In genomic region chr22:49156662-49157285, GRCh38 we compare ENCODE assay signal across 15 cellular contexts.
DNase-seq lines count a peak whose midpoint lies in the region; ATAC-seq and TF ChIP-seq lines count a peak whose summit lies in the region.
"Had no signal": no experiment of that assay in that cellular context is flagged by ENCODE, and none has a peak within 500 bp of the region (broad histone marks: within the 10 kb centered on the region; RNA-seq: fewer than 3 reads in every experiment).

No MANE protein-coding gene starts in this region.

- no peak overlapping the region for H3K27ac Mint-ChIP-seq in Caco-2 (ENCODE audit: unreplicated experiment)
- H3K27ac Mint-ChIP-seq: activated CD4-positive, alpha-beta T cell treated with anti-CD3 and anti-CD28 coated beads, Interleukin-2, amount 10 ng/mL, durations not matched to agents 7 days and 5 days had no signal

- BruUV-seq in Caco-2 (replicated peaks; lab: Mats Ljungman, UMichigan), result no TSS peak

- no peak overlapping the region for H3K9ac ChIP-seq in MM.1S (ENCODE audit: low read length)

- DNase-seq in DMS153 treated with DMSO at 0.1 percent for 48 hours (lab: John Stamatoyannopoulos, UW; ENCODE audit: unreplicated experiment) (peak; percentile 95), NCI-H146 (lab: John Stamatoyannopoulos, UW) (peak; percentile 94), NCI-H524 treated with DMSO at 0.1 percent for 48 hours (lab: John Stamatoyannopoulos, UW) (peak; percentile 90), left kidney (ENCODE audit: low read depth, low spot score) (peak; percentile 61), MM.1S (no peak), Caco-2 (no peak)
- DNase-seq: activated CD4-positive, alpha-beta T cell treated with anti-CD3 and anti-CD28 coated beads, Interleukin-2, amount 10 ng/mL, durations not matched to agents 7 days and 5 days; activated T-cell treated with anti-CD3 and anti-CD28 coated beads, Interleukin-2, amount 50 U/mL, for 1 hour; caudate nucleus; foreskin fibroblast; mesenchymal stem cell; NCI-H2227 treated with DMSO at 0.1 percent for 48 hours had no signal

- H3K4me2 ChIP-seq in MM.1S (ENCODE audit: low read depth, low read length), result no peak overlapping the region

- no peaks in the 10 kb centered on the region for H3F3A ChIP-seq in MM.1S (ENCODE audit: insufficient read depth, low read length)

- H3K36me3 Mint-ChIP-seq in Caco-2 (ENCODE audit: insufficient read depth, unreplicated experiment), result no peaks in the 10 kb centered on the region

- H3K4me3 Mint-ChIP-seq in Caco-2 (ENCODE audit: unreplicated experiment), result no peak overlapping the region
- H3K4me3 Mint-ChIP-seq: activated CD4-positive, alpha-beta T cell treated with anti-CD3 and anti-CD28 coated beads, Interleukin-2, amount 10 ng/mL, durations not matched to agents 7 days and 5 days had no signal

- no peak overlapping the region for H3K27ac ChIP-seq in MM.1S (ENCODE audit: low read length)

- H3K36me3 ChIP-seq in MM.1S (replicated peaks; ENCODE audit: insufficient read depth, low read length) (no peaks in the 10 kb centered on the region), Caco-2 (ENCODE audit: control insufficient read depth, insufficient read depth, low read length) (no peaks in the 10 kb centered on the region)

- CTCF ChIA-PET in Caco-2 (lab: Charles Lee), result no interaction called here

- H2AFZ ChIP-seq in MM.1S (ENCODE audit: low read length), result no peak overlapping the region

- H3K79me2 ChIP-seq in MM.1S (ENCODE audit: low read length), result no peaks in the 10 kb centered on the region

- ATAC-seq in GM18858 (IDR thresholded peaks at IDR 0.05; ENCODE audit: unreplicated experiment) (no peak), HG02973 (IDR thresholded peaks at IDR 0.05; ENCODE audit: unreplicated experiment) (no peak)
- ATAC-seq: GM12878 had no signal

- H3K9me2 ChIP-seq in MM.1S (replicated peaks; ENCODE audit: insufficient read depth, low read length), result no peaks in the 10 kb centered on the region

- H3K27me3 Mint-ChIP-seq in Caco-2 (ENCODE audit: insufficient read depth, unreplicated experiment), result peaks cover 12% of the 10 kb centered on the region
- H3K27me3 Mint-ChIP-seq: activated CD4-positive, alpha-beta T cell treated with anti-CD3 and anti-CD28 coated beads, Interleukin-2, amount 10 ng/mL, durations not matched to agents 7 days and 5 days had no signal

- H3K4me1 Mint-ChIP-seq in Caco-2 (ENCODE audit: low read depth, unreplicated experiment), result no peaks in the 10 kb centered on the region
- H3K4me1 Mint-ChIP-seq: activated CD4-positive, alpha-beta T cell treated with anti-CD3 and anti-CD28 coated beads, Interleukin-2, amount 10 ng/mL, durations not matched to agents 7 days and 5 days had no signal

- intact Hi-C loops in Caco-2 (cut with micrococcal nuclease; ENCODE audit: unreplicated experiment), result no loop called here

- peaks cover 9% of the 10 kb centered on the region for H3K9me3 Mint-ChIP-seq in Caco-2 (ENCODE audit: unreplicated experiment)
- H3K9me3 Mint-ChIP-seq: activated CD4-positive, alpha-beta T cell treated with anti-CD3 and anti-CD28 coated beads, Interleukin-2, amount 10 ng/mL, durations not matched to agents 7 days and 5 days had no signal

- TF ChIP-seq CTCF in MM.1S (IDR thresholded peaks at IDR 0.05; ENCODE audit: low read length), result no peak
- no peak for TF ChIP-seq CTCF in Caco-2 (IDR thresholded peaks at IDR 0.05; ENCODE audit: insufficient read depth in 1 of 2, low read depth in 1 of 2, low read length in 1 of 2, severe bottlenecking in 1 of 2, unreplicated experiment in 1 of 2)

- POLR2A ChIA-PET in Caco-2 (lab: Charles Lee), result no interaction called here

- peaks cover 52% of the 10 kb centered on the region for H3K27me3 ChIP-seq in MM.1S (replicated peaks; ENCODE audit: insufficient read depth, low read length)
- no peaks in the 10 kb centered on the region for H3K27me3 ChIP-seq in Caco-2 (replicated peaks; ENCODE audit: control insufficient read depth, insufficient read depth, low read length)

- H4K20me1 ChIP-seq in MM.1S (ENCODE audit: insufficient read depth, low read length), result no peaks in the 10 kb centered on the region

- no peaks in the 10 kb centered on the region for H3K4me1 ChIP-seq in MM.1S (ENCODE audit: low read length)
- H3K4me1 ChIP-seq in Caco-2, result no peaks in the 10 kb centered on the region

- H3K4me3 ChIP-seq in MM.1S (ENCODE audit: low read length) (no peak overlapping the region), Caco-2 (ENCODE audit: low read depth, low read length) (no peak overlapping the region)
- H3K4me3 ChIP-seq: GM12878 had no signal

- H3K9me3 ChIP-seq in MM.1S (replicated peaks; ENCODE audit: insufficient read depth, low read length) (no peaks in the 10 kb centered on the region), Caco-2 (no peaks in the 10 kb centered on the region)

Comparison
In these comparisons a context has a peak if more than half of its experiments do, and no peak if none do; other contexts are left out.
1. DNase-seq: peak in DMS153 treated with DMSO at 0.1 percent for 48 hours (single experiment), NCI-H146 (single experiment), NCI-H524 treated with DMSO at 0.1 percent for 48 hours (single experiment) and left kidney (single experiment); none in MM.1S (single experiment) and Caco-2 (0 of 2).